31 cellular contexts compared by ENCODE assay signal in genomic region chr18:53165770-53166169, GRCh38.
"Had no signal": no experiment of that assay in that cellular context is flagged by ENCODE, and none has a peak within 500 bp of the region (broad histone marks: within the 10 kb centered on the region; RNA-seq: fewer than 3 reads in every experiment).

No MANE protein-coding gene starts in this region.

- H3K27ac ChIP-seq: adrenal gland, ascending aorta, cardiac muscle cell, colonic mucosa, left lung, lower lobe of right lung, parathyroid adenoma, psoas muscle, right atrium auricular region, vagina, VCaP had no signal

- ATAC-seq: left lung; lower lobe of right lung; naive thymus-derived CD8-positive, alpha-beta T cell; psoas muscle; stimulated activated memory B cell treated with anti-CD40 and anti-IgM and Interleukin-4, amounts not matched to agents 10 μg/mL and 1 μg/mL and 100 μg/mL, for 72 hours; stimulated activated naive CD8-positive, alpha-beta T cell treated with anti-CD3 and anti-CD28 coated beads, Interleukin-15, amount 100 ng/mL, for 72 hours had no signal

- H3K4me2 ChIP-seq: smooth muscle cell had no signal

- H3K36me3 ChIP-seq: adrenal gland, ascending aorta, cardiac muscle cell, colonic mucosa, left lung, lower lobe of right lung, right atrium auricular region, vagina had no signal

- H3K27me3 ChIP-seq: adrenal gland, ascending aorta, cardiac muscle cell, colonic mucosa, left lung, right atrium auricular region, vagina had no signal

- H3K4me1 ChIP-seq: adrenal gland, ascending aorta, colonic mucosa, left lung, lower lobe of right lung, parathyroid adenoma, psoas muscle, right atrium auricular region, vagina had no signal

- H3K9me3 ChIP-seq: adrenal gland, ascending aorta, colonic mucosa, lower lobe of right lung, psoas muscle, right atrium auricular region, vagina had no signal

- H3K79me2 ChIP-seq: parathyroid adenoma had no signal

- H2AFZ ChIP-seq: parathyroid adenoma had no signal

- DNase-seq: activated CD4-positive, alpha-beta T cell treated with anti-CD3 and anti-CD28 coated beads for 4 hours; activated CD4-positive, alpha-beta T cell treated with anti-CD3 and anti-CD28 coated beads, Interleukin-2, amount 50 U/mL, for 48 hours; activated CD8-positive, alpha-beta memory T cell treated with anti-CD3 and anti-CD28 coated beads for 24 hours; activated effector memory CD4-positive, alpha-beta T cell treated with anti-CD3 and anti-CD28 coated beads, Interleukin-2, amount 50 U/mL, for 16 hours; activated naive CD4-positive, alpha-beta T cell treated with anti-CD3 and anti-CD28 coated beads for 36 hours; activated naive CD8-positive, alpha-beta T cell treated with anti-CD3 and anti-CD28 coated beads for 36 hours; activated T-cell treated with anti-CD3 and anti-CD28 coated beads, Interleukin-2, amount 50 U/mL, for 1 hour; adrenal gland; cerebellar nuclear complex; colonic mucosa; effector CD8-positive, alpha-beta T cell; glutamatergic neuron; left lung; lower lobe of right lung; mesenchymal stem cell; naive thymus-derived CD8-positive, alpha-beta T cell; occipital lobe; psoas muscle; stimulated activated CD4-positive, alpha-beta T cell treated with anti-CD3 and anti-CD28 coated beads, Interleukin-1b, Interleukin-23, amount 100 ng/mL, for 48 hours; stimulated activated CD4-positive, alpha-beta T cell treated with anti-CD3 and anti-CD28 coated beads, Interleukin-4, amount 100 ng/mL, for 4 hours; stimulated activated CD8-positive, alpha-beta memory T cell treated with anti-CD3 and anti-CD28 coated beads, Interleukin-4, amount 100 ng/mL, for 48 hours; stimulated activated naive CD8-positive, alpha-beta T cell treated with anti-CD3 and anti-CD28 coated beads, Interleukin-15, amount 100 ng/mL, for 72 hours; substantia nigra had no signal

- H3K9ac ChIP-seq: parathyroid adenoma had no signal

- H3K4me3 ChIP-seq: adrenal gland, ascending aorta, cardiac muscle cell, colonic mucosa, left lung, lower lobe of right lung, psoas muscle, right atrium auricular region, smooth muscle cell, vagina had no signal
